In genomic region chr17:31475378-31476162, GRCh38 we compare ENCODE assay signal across 1 cellular context.
TF ChIP-seq lines count a peak whose summit lies in the region.

No MANE protein-coding gene starts in this region.

TF ChIP-seq in HepG2, 621 proteins besides CTCF, POLR2A, EP300 and RAD21 (continued from another document and continues in another):
- peak; percentile 76; the same call in 1 of the 2 replicates for TF ChIP-seq ZFP1 (CRISPR knock-in tag; IDR thresholded peaks at IDR 0.05)
- TF ChIP-seq ZNF33B (CRISPR knock-in tag; IDR thresholded peaks at IDR 0.05), result no peak
- TF ChIP-seq KMT2A (CRISPR knock-in tag; IDR thresholded peaks at IDR 0.05), result peak; percentile 70; the same call in 1 of the 2 replicates
- peak; percentile 74; the same call in 1 of the 2 replicates for TF ChIP-seq ZNF614 (CRISPR knock-in tag; IDR thresholded peaks at IDR 0.05; ENCODE audit: borderline replicate concordance)
- peak; percentile 91; the same call in 1 of the 2 replicates for TF ChIP-seq SNAPC2 (CRISPR knock-in tag; IDR thresholded peaks at IDR 0.05)
- TF ChIP-seq ZMYM4 (CRISPR knock-in tag; IDR thresholded peaks at IDR 0.05), result peak; percentile 49
- no peak for TF ChIP-seq ZNF891 (CRISPR knock-in tag; IDR thresholded peaks at IDR 0.05)
- TF ChIP-seq ZNF205 (CRISPR knock-in tag; IDR thresholded peaks at IDR 0.05), result peak; percentile 84
- peak; percentile 89 for TF ChIP-seq TEAD3 (CRISPR knock-in tag; optimal IDR thresholded peaks at IDR 0.05; ENCODE audit: borderline replicate concordance)
- TF ChIP-seq ZNF343 (CRISPR knock-in tag; IDR thresholded peaks at IDR 0.05), result no peak
- TF ChIP-seq FOXK1 (CRISPR knock-in tag; IDR thresholded peaks at IDR 0.05; ENCODE audit: borderline replicate concordance, low read depth), result peak; percentile 96; the same call in 1 of the 2 replicates
- TF ChIP-seq ZNF609 (CRISPR knock-in tag; IDR thresholded peaks at IDR 0.05; ENCODE audit: borderline replicate concordance), result peak; percentile 89; the same call in 1 of the 2 replicates
- TF ChIP-seq ZNF800 (CRISPR knock-in tag; IDR thresholded peaks at IDR 0.05), result 0 out of 2 replicates have a peak, but pooled peaks have one; percentile 12
- TF ChIP-seq ZNF839 (CRISPR knock-in tag; IDR thresholded peaks at IDR 0.05; ENCODE audit: borderline replicate concordance), result no peak
- peak; percentile 93 for TF ChIP-seq SOX5 (CRISPR knock-in tag; IDR thresholded peaks at IDR 0.05; ENCODE audit: borderline replicate concordance)
- 0 out of 2 replicates have a peak, but pooled peaks have one; percentile 13 for TF ChIP-seq ATF7-NPFF (CRISPR knock-in tag; IDR thresholded peaks at IDR 0.05; ENCODE audit: low read depth)
- TF ChIP-seq PTBP1 (IDR thresholded peaks at IDR 0.05; ENCODE audit: low read depth, low read length, poor library complexity, severe bottlenecking), result no peak
- no peak for TF ChIP-seq MEIS2 (CRISPR knock-in tag; IDR thresholded peaks at IDR 0.05)
- TF ChIP-seq, protein P1, sequence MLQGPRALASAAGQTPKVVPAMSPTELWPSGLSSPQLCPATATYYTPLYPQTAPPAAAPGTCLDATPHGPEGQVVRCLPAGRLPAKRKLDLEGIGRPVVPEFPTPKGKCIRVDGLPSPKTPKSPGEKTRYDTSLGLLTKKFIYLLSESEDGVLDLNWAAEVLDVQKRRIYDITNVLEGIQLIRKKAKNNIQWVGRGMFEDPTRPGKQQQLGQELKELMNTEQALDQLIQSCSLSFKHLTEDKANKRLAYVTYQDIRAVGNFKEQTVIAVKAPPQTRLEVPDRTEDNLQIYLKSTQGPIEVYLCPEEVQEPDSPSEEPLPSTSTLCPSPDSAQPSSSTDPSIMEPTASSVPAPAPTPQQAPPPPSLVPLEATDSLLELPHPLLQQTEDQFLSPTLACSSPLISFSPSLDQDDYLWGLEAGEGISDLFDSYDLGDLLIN (CRISPR knock-in tag; IDR thresholded peaks at IDR 0.05; ENCODE audit: borderline replicate concordance), result no peak
- TF ChIP-seq ZNF605 (CRISPR knock-in tag; IDR thresholded peaks at IDR 0.05), result peak; percentile 78
- TF ChIP-seq, protein P2, sequence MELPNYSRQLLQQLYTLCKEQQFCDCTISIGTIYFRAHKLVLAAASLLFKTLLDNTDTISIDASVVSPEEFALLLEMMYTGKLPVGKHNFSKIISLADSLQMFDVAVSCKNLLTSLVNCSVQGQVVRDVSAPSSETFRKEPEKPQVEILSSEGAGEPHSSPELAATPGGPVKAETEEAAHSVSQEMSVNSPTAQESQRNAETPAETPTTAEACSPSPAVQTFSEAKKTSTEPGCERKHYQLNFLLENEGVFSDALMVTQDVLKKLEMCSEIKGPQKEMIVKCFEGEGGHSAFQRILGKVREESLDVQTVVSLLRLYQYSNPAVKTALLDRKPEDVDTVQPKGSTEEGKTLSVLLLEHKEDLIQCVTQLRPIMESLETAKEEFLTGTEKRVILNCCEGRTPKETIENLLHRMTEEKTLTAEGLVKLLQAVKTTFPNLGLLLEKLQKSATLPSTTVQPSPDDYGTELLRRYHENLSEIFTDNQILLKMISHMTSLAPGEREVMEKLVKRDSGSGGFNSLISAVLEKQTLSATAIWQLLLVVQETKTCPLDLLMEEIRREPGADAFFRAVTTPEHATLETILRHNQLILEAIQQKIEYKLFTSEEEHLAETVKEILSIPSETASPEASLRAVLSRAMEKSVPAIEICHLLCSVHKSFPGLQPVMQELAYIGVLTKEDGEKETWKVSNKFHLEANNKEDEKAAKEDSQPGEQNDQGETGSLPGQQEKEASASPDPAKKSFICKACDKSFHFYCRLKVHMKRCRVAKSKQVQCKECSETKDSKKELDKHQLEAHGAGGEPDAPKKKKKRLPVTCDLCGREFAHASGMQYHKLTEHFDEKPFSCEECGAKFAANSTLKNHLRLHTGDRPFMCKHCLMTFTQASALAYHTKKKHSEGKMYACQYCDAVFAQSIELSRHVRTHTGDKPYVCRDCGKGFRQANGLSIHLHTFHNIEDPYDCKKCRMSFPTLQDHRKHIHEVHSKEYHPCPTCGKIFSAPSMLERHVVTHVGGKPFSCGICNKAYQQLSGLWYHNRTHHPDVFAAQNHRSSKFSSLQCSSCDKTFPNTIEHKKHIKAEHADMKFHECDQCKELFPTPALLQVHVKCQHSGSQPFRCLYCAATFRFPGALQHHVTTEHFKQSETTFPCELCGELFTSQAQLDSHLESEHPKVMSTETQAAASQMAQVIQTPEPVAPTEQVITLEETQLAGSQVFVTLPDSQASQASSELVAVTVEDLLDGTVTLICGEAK (IDR thresholded peaks at IDR 0.05), result no peak
- TF ChIP-seq, protein P2 (CRISPR knock-in tag; IDR thresholded peaks at IDR 0.05), result peak; percentile 71; the same call in 1 of the 2 replicates
- TF ChIP-seq SP5 (CRISPR knock-in tag; IDR thresholded peaks at IDR 0.05; ENCODE audit: borderline replicate concordance, low read depth), result peak; percentile 58; the same call in 1 of the 2 replicates
- peak; percentile 90 for TF ChIP-seq ZSCAN25 (CRISPR knock-in tag; IDR thresholded peaks at IDR 0.05)
- TF ChIP-seq ONECUT2 (CRISPR knock-in tag; IDR thresholded peaks at IDR 0.05), result peak; percentile 99
- TF ChIP-seq ZEB1 (IDR thresholded peaks at IDR 0.05; ENCODE audit: insufficient replicate concordance, low read depth), result peak; percentile 64
- TF ChIP-seq, protein P3, sequence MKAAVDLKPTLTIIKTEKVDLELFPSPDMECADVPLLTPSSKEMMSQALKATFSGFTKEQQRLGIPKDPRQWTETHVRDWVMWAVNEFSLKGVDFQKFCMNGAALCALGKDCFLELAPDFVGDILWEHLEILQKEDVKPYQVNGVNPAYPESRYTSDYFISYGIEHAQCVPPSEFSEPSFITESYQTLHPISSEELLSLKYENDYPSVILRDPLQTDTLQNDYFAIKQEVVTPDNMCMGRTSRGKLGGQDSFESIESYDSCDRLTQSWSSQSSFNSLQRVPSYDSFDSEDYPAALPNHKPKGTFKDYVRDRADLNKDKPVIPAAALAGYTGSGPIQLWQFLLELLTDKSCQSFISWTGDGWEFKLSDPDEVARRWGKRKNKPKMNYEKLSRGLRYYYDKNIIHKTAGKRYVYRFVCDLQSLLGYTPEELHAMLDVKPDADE (CRISPR knock-in tag; IDR thresholded peaks at IDR 0.05), result no peak
- TF ChIP-seq, protein P4, sequence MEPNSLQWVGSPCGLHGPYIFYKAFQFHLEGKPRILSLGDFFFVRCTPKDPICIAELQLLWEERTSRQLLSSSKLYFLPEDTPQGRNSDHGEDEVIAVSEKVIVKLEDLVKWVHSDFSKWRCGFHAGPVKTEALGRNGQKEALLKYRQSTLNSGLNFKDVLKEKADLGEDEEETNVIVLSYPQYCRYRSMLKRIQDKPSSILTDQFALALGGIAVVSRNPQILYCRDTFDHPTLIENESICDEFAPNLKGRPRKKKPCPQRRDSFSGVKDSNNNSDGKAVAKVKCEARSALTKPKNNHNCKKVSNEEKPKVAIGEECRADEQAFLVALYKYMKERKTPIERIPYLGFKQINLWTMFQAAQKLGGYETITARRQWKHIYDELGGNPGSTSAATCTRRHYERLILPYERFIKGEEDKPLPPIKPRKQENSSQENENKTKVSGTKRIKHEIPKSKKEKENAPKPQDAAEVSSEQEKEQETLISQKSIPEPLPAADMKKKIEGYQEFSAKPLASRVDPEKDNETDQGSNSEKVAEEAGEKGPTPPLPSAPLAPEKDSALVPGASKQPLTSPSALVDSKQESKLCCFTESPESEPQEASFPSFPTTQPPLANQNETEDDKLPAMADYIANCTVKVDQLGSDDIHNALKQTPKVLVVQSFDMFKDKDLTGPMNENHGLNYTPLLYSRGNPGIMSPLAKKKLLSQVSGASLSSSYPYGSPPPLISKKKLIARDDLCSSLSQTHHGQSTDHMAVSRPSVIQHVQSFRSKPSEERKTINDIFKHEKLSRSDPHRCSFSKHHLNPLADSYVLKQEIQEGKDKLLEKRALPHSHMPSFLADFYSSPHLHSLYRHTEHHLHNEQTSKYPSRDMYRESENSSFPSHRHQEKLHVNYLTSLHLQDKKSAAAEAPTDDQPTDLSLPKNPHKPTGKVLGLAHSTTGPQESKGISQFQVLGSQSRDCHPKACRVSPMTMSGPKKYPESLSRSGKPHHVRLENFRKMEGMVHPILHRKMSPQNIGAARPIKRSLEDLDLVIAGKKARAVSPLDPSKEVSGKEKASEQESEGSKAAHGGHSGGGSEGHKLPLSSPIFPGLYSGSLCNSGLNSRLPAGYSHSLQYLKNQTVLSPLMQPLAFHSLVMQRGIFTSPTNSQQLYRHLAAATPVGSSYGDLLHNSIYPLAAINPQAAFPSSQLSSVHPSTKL (CRISPR knock-in tag; IDR thresholded peaks at IDR 0.05), result peak; percentile 96
- TF ChIP-seq ZNF451 (CRISPR knock-in tag; IDR thresholded peaks at IDR 0.05), result no peak
